Comparison of ENCODE assay signal across 7 cellular contexts in the genomic region with DNA sequence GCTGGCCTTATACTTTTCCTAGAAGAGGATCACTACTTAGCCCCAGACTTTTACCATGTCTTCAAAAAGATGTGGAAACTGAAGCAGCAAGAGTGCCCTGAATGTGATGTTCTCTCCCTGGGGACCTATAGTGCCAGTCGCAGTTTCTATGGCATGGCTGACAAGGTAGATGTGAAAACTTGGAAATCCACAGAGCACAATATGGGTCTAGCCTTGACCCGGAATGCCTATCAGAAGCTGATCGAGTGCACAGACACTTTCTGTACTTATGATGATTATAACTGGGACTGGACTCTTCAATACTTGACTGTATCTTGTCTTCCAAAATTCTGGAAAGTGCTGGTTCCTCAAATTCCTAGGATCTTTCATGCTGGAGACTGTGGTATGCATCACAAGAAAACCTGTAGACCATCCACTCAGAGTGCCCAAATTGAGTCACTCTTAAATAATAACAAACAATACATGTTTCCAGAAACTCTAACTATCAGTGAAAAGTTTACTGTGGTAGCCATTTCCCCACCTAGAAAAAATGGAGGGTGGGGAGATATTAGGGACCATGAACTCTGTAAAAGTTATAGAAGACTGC. TPM values are rescaled to one million over a fixed set of nuclear protein-coding genes. Genes with fewer than 3 reads are reported as not detected.
DNase-seq lines count a peak whose midpoint lies in the region; ATAC-seq, FAIRE-seq and TF ChIP-seq lines count a peak whose summit lies in the region.

No MANE protein-coding gene starts in this region.

- no peak for FAIRE-seq in small intestine (lab: Jason Lieb, UNC)

- H3K4me2 ChIP-seq in HCT116 (ENCODE audit: low read length): peak overlapping the region; percentile 74; the same call in 1 of the 2 replicates

- H4K20me1 ChIP-seq in HCT116 (ENCODE audit: insufficient read depth): 0 out of 2 replicates have a peak, but pooled peaks cover 4% of the 10 kb centered on the region

- peak overlapping the region; percentile 96 for H3K4me3 Mint-ChIP-seq in T-helper 17 cell

- TSS peak; percentile 73 for BruUV-seq in HCT116 (replicated peaks; lab: Mats Ljungman, UMichigan)

- H3K27me3 ChIP-seq in HCT116 (ENCODE audit: insufficient read depth, low read length): no peaks in the 10 kb centered on the region
- H3K27me3 ChIP-seq in foreskin keratinocyte: no peaks in the 10 kb centered on the region
- H3K27me3 ChIP-seq in small intestine (ENCODE audit: control insufficient read depth in 2 of 2, insufficient read depth in 2 of 2, low read length in 2 of 2): no peaks in the 10 kb centered on the region

- H3K9me3 ChIP-seq in HCT116 (ENCODE audit: control insufficient read depth in 1 of 2, insufficient read depth in 1 of 2, low read depth in 1 of 2, low read length in 2 of 2) (no peaks in the 10 kb centered on the region), T-helper 17 cell (ENCODE audit: control insufficient read depth, low read length, poor library complexity, severe bottlenecking) (no peaks in the 10 kb centered on the region), small intestine (ENCODE audit: control insufficient read depth, low read depth) (no peaks in the 10 kb centered on the region)

- H3K79me2 ChIP-seq in HCT116 (ENCODE audit: insufficient read depth, low read length): peaks cover 77% of the 10 kb centered on the region

- H3K4me1 ChIP-seq in HCT116 (ENCODE audit: control insufficient read depth in 1 of 2, insufficient read depth in 2 of 2, low read length in 2 of 2) (peaks cover 8 to 33% of the 10 kb centered on the region in 2 experiments; a peak in 3 of 4 replicates), foreskin keratinocyte (peaks cover 32% of the 10 kb centered on the region), small intestine (ENCODE audit: control insufficient read depth in 2 of 2, insufficient read depth in 1 of 2, low read depth in 1 of 2, low read length in 1 of 2) (peaks cover 0 to 5% of the 10 kb centered on the region in 2 donors)

- peaks cover 11% of the 10 kb centered on the region for H3K36me3 Mint-ChIP-seq in T-helper 17 cell (ENCODE audit: low read depth)

- CTCF ChIA-PET in HCT116 (lab: Charles Lee): no interaction called here

- TF ChIP-seq CTCF in HCT116 (IDR thresholded peaks at IDR 0.05 in 2 of 3, conservative IDR thresholded peaks at IDR 0.05 in 1 of 3; ENCODE audit: borderline replicate concordance in 1 of 3, insufficient read depth in 1 of 3, low read depth in 2 of 3, low read length in 2 of 3) (no peak), foreskin keratinocyte (conservative IDR thresholded peaks at IDR 0.05) (no peak)

- H3K36me3 ChIP-seq in HCT116 (ENCODE audit: control insufficient read depth in 1 of 2, insufficient read depth in 2 of 2, low read length in 2 of 2): peaks cover 17 to 21% of the 10 kb centered on the region in 2 experiments; a peak in 3 of 4 replicates
- peaks cover 0 to 7% of the 10 kb centered on the region in 2 donors for H3K36me3 ChIP-seq in small intestine (ENCODE audit: control insufficient read depth in 2 of 2, insufficient read depth in 2 of 2, low read length in 2 of 2)

- H3K9me2 ChIP-seq in HCT116 (ENCODE audit: insufficient read depth): no peaks in the 10 kb centered on the region

- intact Hi-C loops in HCT116 (cut with micrococcal nuclease): loop anchor here (5.0 kb wide), 1 partner anchor 495 kb away; the partner anchor contains the start of gene VCPKMT

- TF ChIP-seq POLR2A in HCT116 (IDR thresholded peaks at IDR 0.05; ENCODE audit: borderline replicate concordance, extremely low read depth, insufficient read depth, insufficient read length): no peak

- no peak for TF ChIP-seq RAD21 in HCT116 (IDR thresholded peaks at IDR 0.05; ENCODE audit: low read depth)

- peaks cover 34% of the 10 kb centered on the region for H3K4me1 Mint-ChIP-seq in T-helper 17 cell

- peak overlapping the region; percentile 99 for H3K27ac Mint-ChIP-seq in T-helper 17 cell

- H3K27me3 Mint-ChIP-seq in T-helper 17 cell: no peaks in the 10 kb centered on the region

- H3K27ac ChIP-seq in HCT116 (ENCODE audit: low read depth, low read length): no peak overlapping the region
- peak overlapping the region; percentile 25 for H3K27ac ChIP-seq in foreskin keratinocyte
- H3K27ac ChIP-seq in small intestine (ENCODE audit: low read depth in 1 of 2, low read length in 1 of 2): peak overlapping the region in 1 of 2 donors; percentile 99

- H3K9ac ChIP-seq in HCT116 (ENCODE audit: low read length): no peak overlapping the region

- no peak for ATAC-seq in HCT116
- no peak for ATAC-seq in T-helper 17 cell
- ATAC-seq in foreskin keratinocyte: no peak

- no peak overlapping the region for H2AFZ ChIP-seq in HCT116 (ENCODE audit: low read depth, low read length, poor library complexity, severe bottlenecking)

- WGBS in small intestine, 3 donors: 6 to 41% (median 21%) methylated on average over 3 of the region's 3 CpGs

- H3K4me3 ChIP-seq in HCT116 (replicated peaks in 1 of 2; ENCODE audit: low read depth in 1 of 2, low read length in 2 of 2) (peak overlapping the region in 1 of 2 experiments; percentile 96; a peak in 1 of 4 replicates), small intestine (ENCODE audit: low read depth in 1 of 2, low read length in 2 of 2) (peak overlapping the region; percentile 77 to 87)

- RAD21 ChIA-PET in HCT116 (lab: Charles Lee; ENCODE audit: low non-redundant PET in 1 of 2, low total read pairs in 2 of 2, uncharacterized antibody in 2 of 2, unreplicated experiment in 2 of 2): no interaction called here

- POLR2A ChIA-PET in HCT116 (lab: Charles Lee): interaction anchor here (2.3 kb wide), 2 partner anchors 13 to 20 kb away, joined by 17 read pairs; partner anchors contain the start of gene DNAAF2

- DNase-seq in HCT116 (ENCODE audit: low read depth, low spot score) (no peak), T-helper 17 cell (no peak), foreskin keratinocyte (no peak), small intestine (no peak), germinal center (ENCODE audit: low spot score) (no peak), T1000 (lab: John Stamatoyannopoulos, UW) (no peak), cortex of kidney (lab: John Stamatoyannopoulos, UW) (no peak)

TF ChIP-seq in HCT116, 20 proteins besides CTCF, POLR2A, EP300 and RAD21:
- no peak for TF ChIP-seq ZFX (IDR thresholded peaks at IDR 0.05)
- TF ChIP-seq, protein P1, sequence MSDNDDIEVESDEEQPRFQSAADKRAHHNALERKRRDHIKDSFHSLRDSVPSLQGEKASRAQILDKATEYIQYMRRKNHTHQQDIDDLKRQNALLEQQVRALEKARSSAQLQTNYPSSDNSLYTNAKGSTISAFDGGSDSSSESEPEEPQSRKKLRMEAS (IDR thresholded peaks at IDR 0.05): 0 out of 2 replicates have a peak, but pooled peaks have one; percentile 17
- TF ChIP-seq ELF1 (IDR thresholded peaks at IDR 0.05; ENCODE audit: borderline replicate concordance, low read depth): no peak

RNA-seq across cellular contexts. Expression of gene MGAT2, which starts 1.5 kb away (rescaled TPM):
- total RNA-seq in HCT116 (2021; ENCODE audit: unreplicated experiment) (22.9 TPM), T-helper 17 cell (10 to 100 TPM; 30.0 to 34.5 TPM), foreskin keratinocyte (40.0 and 42.3 TPM in 2 replicates)
- polyA plus RNA-seq in HCT116 (2012): 8.5 and 12.1 TPM in 2 replicates
- polyA plus RNA-seq in foreskin keratinocyte (21.3 and 23.7 TPM in 2 replicates), small intestine (10 to 100 TPM; 13.5 to 26.6 (median 25.3) TPM)

RNA-seq across cellular contexts. Expression of gene RPL36AL, which starts 1.7 kb away (rescaled TPM):
- total RNA-seq in HCT116 (2021; ENCODE audit: unreplicated experiment) (212 TPM), T-helper 17 cell (100 to 1,000 TPM; 209 to 250 TPM), foreskin keratinocyte (328 and 359 TPM in 2 replicates)
- 349 and 403 TPM in 2 replicates for polyA plus RNA-seq in HCT116 (2012)
- polyA plus RNA-seq in foreskin keratinocyte (478 and 511 TPM in 2 replicates), small intestine (100 to 1,000 TPM; 525 to 910 (median 823) TPM)

RNA-seq across cellular contexts. Expression of gene DNAAF2, which starts 12.9 kb away (rescaled TPM):
- 13.7 TPM for total RNA-seq in HCT116 (2021; ENCODE audit: unreplicated experiment)
- polyA plus RNA-seq in HCT116 (2012): 6.0 and 6.9 TPM in 2 replicates
- total RNA-seq in T-helper 17 cell: 10 to 100 TPM; 25.7 to 34.0 TPM
- total RNA-seq in foreskin keratinocyte: 9.9 and 10.3 TPM in 2 replicates
- 4.9 and 6.3 TPM in 2 replicates for polyA plus RNA-seq in foreskin keratinocyte
- 10 to 100 TPM in 1 of 3 donors, 1 to 10 TPM in 2; 8.3 to 19.5 (median 9.2) TPM for polyA plus RNA-seq in small intestine

RNA-seq across cellular contexts. Expression of gene LRR1, which starts 23.4 kb away (rescaled TPM):
- total RNA-seq in HCT116 (2021; ENCODE audit: unreplicated experiment) (34.6 TPM), T-helper 17 cell (10 to 100 TPM in 1 of 2 donors, 1 to 10 TPM in 1; 7.4 to 10.3 TPM), foreskin keratinocyte (27.5 and 30.7 TPM in 2 replicates)
- 13.1 and 20.6 TPM in 2 replicates for polyA plus RNA-seq in HCT116 (2012)
- polyA plus RNA-seq in foreskin keratinocyte (30.1 and 31.4 TPM in 2 replicates), small intestine (10 to 100 TPM; 14.1 to 21.0 (median 18.3) TPM)

RNA-seq across cellular contexts. Expression of gene RPS29, which starts 35.9 kb away (rescaled TPM):
- 1,825 TPM for total RNA-seq in HCT116 (2021; ENCODE audit: unreplicated experiment)
- polyA plus RNA-seq in HCT116 (2012): 5,659 and 7,428 TPM in 2 replicates
- 1,000 to 10,000 TPM; 3,969 to 4,133 TPM for total RNA-seq in T-helper 17 cell
- total RNA-seq in foreskin keratinocyte: 2,385 and 2,618 TPM in 2 replicates
- polyA plus RNA-seq in foreskin keratinocyte: 4,380 and 4,703 TPM in 2 replicates
- 1,000 to 10,000 TPM; 2,810 to 5,742 (median 3,537) TPM for polyA plus RNA-seq in small intestine
